In genomic region chr12:27383429-27384260, GRCh38 we compare ENCODE assay signal across 8 cellular contexts. TPM values are rescaled to one million over a fixed set of nuclear protein-coding genes. Genes with fewer than 3 reads are reported as not detected.
DNase-seq lines count a peak whose midpoint lies in the region; ATAC-seq, FAIRE-seq and TF ChIP-seq lines count a peak whose summit lies in the region.

No MANE protein-coding gene starts in this region.

- TF ChIP-seq CTCF in AG09309 (IDR thresholded peaks at IDR 0.05; ENCODE audit: control insufficient read depth, insufficient read depth, low read depth, low read length, missing control alignments) (peak; percentile 89), LNCAP (IDR thresholded peaks at IDR 0.05) (peak; percentile 91), RWPE1 (conservative IDR thresholded peaks at IDR 0.05; ENCODE audit: low read depth) (peak; percentile 65), foreskin keratinocyte (conservative IDR thresholded peaks at IDR 0.05) (peak; percentile 96), pancreas (IDR thresholded peaks at IDR 0.05) (peak; percentile 77 to 91 (median 86)), tibial artery (IDR thresholded peaks at IDR 0.05) (peak; percentile 73 to 80)

- H3K4me3 ChIP-seq in AG09309 (ENCODE audit: control insufficient read depth, low read depth, low read length) (no peak overlapping the region), pancreas (no peak overlapping the region), tibial artery (no peak overlapping the region)

- peak; percentile 71 for DNase-seq in AG09309 (ENCODE audit: low read depth)
- peak; percentile 44 for DNase-seq in GM19238 (ENCODE audit: insufficient read length, low spot score)
- peak; percentile 85 for DNase-seq in RWPE1 (ENCODE audit: low spot score)
- DNase-seq in activated T-helper 1 cell treated with anti-CD3 and anti-CD28 coated beads, Interleukin-2, amount 50 U/mL, for 16 hours (ENCODE audit: low read depth in 1 of 2, low spot score in 1 of 2), result peak; percentile 27 to 49
- peak; percentile 74 to 88 for DNase-seq in foreskin keratinocyte
- DNase-seq in pancreas, result peak; percentile 59 to 88 (median 76)
- peak; percentile 84 to 86 for DNase-seq in tibial artery

- H3K4me1 ChIP-seq in foreskin keratinocyte, result peaks cover 6% of the 10 kb centered on the region
- H3K4me1 ChIP-seq in pancreas, result no peaks in the 10 kb centered on the region
- no peaks in the 10 kb centered on the region for H3K4me1 ChIP-seq in tibial artery

- ATAC-seq in foreskin keratinocyte (peak; percentile 86), pancreas (peak; percentile 83 to 96 (median 92))

- no peaks in the 10 kb centered on the region for H3K27me3 ChIP-seq in foreskin keratinocyte
- H3K27me3 ChIP-seq in pancreas, result no peaks in the 10 kb centered on the region
- H3K27me3 ChIP-seq in tibial artery, result no peaks in the 10 kb centered on the region

- H3K9me3 ChIP-seq in pancreas (no peaks in the 10 kb centered on the region), tibial artery (no peaks in the 10 kb centered on the region)

- H3K27ac ChIP-seq in RWPE1 (no peak overlapping the region), foreskin keratinocyte (peak overlapping the region; percentile 15), pancreas (no peak overlapping the region), tibial artery (no peak overlapping the region)

- POLR2A ChIA-PET in RWPE1 (lab: Yijun Ruan, JAX; ENCODE audit: low non-redundant PET), result no interaction called here

- no peak for FAIRE-seq in pancreas (lab: Jason Lieb, UNC)

- CTCF ChIA-PET in RWPE1 (lab: Yijun Ruan, JAX), result interaction anchor here (0.6 to 0.7 kb wide), 2 partner anchors 8 to 251 kb away, joined by 3 read pairs; no protein-coding TSS in a partner anchor

- 59 to 60% methylated on average over 12 of the region's 12 CpGs for WGBS in pancreas, 2 donors

- H3K36me3 ChIP-seq in pancreas, result no peaks in the 10 kb centered on the region
- no peaks in the 10 kb centered on the region for H3K36me3 ChIP-seq in tibial artery

- intact Hi-C loops in pancreas (cut with DNase I) (no loop called here), tibial artery (cut with DNase I; ENCODE audit: low total_unique reads) (no loop called here)

RNA-seq across cellular contexts. Expression of gene BMAL2, which starts 51.0 kb away (rescaled TPM):
- total RNA-seq in foreskin keratinocyte (102 and 113 TPM in 2 replicates), pancreas (1 to 10 TPM in 5 of 6 donors, under 1 TPM in 1; 0.94 to 9.5 (median 3.4) TPM)
- polyA plus RNA-seq in foreskin keratinocyte (20.4 and 26.6 TPM in 2 replicates), pancreas (1 to 10 TPM in 1 of 2 donors, under 1 TPM in 1; 0.61 to 2.0 TPM)
